ENCODE assay signal across 1 cellular context in the genomic region with DNA sequence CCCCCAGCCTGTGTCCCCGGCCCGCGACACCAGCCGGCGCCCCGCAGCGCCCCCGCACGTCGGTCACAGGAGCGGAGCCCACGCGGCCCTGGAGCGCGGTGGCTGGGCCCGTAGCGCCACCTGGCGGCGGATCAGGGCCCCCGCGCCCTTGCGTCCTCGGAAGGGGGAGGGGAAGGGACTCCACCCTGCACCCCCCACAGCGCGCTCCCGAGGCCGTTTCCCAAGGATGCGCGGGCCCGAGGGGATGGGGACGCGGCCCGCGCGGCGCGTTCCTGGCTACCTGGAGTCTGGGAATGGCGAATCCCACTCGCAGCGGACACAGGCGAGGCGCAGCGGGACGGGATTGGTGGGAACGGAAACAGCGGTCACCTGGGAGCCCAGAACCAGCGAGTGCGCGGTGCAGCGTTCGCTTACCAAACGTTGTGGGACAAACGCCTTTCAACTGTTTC.
TF ChIP-seq lines count a peak whose summit lies in the region.

No MANE protein-coding gene starts in this region.

TF ChIP-seq in HEK293, 187 proteins besides CTCF, POLR2A, EP300 and RAD21 (continued from another document):
- TF ChIP-seq, protein P1, sequence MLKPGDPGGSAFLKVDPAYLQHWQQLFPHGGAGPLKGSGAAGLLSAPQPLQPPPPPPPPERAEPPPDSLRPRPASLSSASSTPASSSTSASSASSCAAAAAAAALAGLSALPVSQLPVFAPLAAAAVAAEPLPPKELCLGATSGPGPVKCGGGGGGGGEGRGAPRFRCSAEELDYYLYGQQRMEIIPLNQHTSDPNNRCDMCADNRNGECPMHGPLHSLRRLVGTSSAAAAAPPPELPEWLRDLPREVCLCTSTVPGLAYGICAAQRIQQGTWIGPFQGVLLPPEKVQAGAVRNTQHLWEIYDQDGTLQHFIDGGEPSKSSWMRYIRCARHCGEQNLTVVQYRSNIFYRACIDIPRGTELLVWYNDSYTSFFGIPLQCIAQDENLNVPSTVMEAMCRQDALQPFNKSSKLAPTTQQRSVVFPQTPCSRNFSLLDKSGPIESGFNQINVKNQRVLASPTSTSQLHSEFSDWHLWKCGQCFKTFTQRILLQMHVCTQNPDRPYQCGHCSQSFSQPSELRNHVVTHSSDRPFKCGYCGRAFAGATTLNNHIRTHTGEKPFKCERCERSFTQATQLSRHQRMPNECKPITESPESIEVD (tag by site-specific recombination; IDR thresholded peaks at IDR 0.05) = no peak
- TF ChIP-seq, protein P2, sequence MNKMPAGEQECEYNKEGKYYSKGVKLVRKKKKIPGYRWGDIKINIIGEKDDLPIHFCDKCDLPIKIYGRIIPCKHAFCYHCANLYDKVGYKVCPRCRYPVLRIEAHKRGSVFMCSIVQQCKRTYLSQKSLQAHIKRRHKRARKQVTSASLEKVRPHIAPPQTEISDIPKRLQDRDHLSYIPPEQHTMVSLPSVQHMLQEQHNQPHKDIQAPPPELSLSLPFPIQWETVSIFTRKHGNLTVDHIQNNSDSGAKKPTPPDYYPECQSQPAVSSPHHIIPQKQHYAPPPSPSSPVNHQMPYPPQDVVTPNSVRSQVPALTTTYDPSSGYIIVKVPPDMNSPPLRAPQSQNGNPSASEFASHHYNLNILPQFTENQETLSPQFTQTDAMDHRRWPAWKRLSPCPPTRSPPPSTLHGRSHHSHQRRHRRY (tag by site-specific recombination; IDR thresholded peaks at IDR 0.05) = no peak
- TF ChIP-seq MYNN (tag by site-specific recombination; IDR thresholded peaks at IDR 0.05; ENCODE audit: borderline replicate concordance) = no peak
- TF ChIP-seq WT1 (tag by site-specific recombination; IDR thresholded peaks at IDR 0.05) = no peak
- no peak for TF ChIP-seq ZNF626 (tag by site-specific recombination; IDR thresholded peaks at IDR 0.05)
- TF ChIP-seq REPIN1 (tag by site-specific recombination; IDR thresholded peaks at IDR 0.05; ENCODE audit: low read depth) = no peak
- no peak for TF ChIP-seq ZNF544 (tag by site-specific recombination; IDR thresholded peaks at IDR 0.05)
- no peak for TF ChIP-seq YY1 (tag by site-specific recombination; IDR thresholded peaks at IDR 0.05)
- TF ChIP-seq RBAK (tag by site-specific recombination; IDR thresholded peaks at IDR 0.05) = no peak
- no peak for TF ChIP-seq ZNF366 (tag by site-specific recombination; conservative IDR thresholded peaks at IDR 0.05)
- TF ChIP-seq ZNF707 (tag by site-specific recombination; IDR thresholded peaks at IDR 0.05) = no peak
- no peak for TF ChIP-seq ZNF184 (tag by site-specific recombination; IDR thresholded peaks at IDR 0.05)
- no peak for TF ChIP-seq ZNF624 (tag by site-specific recombination; IDR thresholded peaks at IDR 0.05)
- TF ChIP-seq SALL2 (tag by site-specific recombination; IDR thresholded peaks at IDR 0.05; ENCODE audit: borderline replicate concordance) = no peak
- peak; percentile 56; the same call in 1 of the 2 replicates for TF ChIP-seq ZNF324 (tag by site-specific recombination; IDR thresholded peaks at IDR 0.05)
- peak; percentile 70 for TF ChIP-seq ZBTB7A (tag by site-specific recombination; IDR thresholded peaks at IDR 0.05; ENCODE audit: low read depth)
- no peak for TF ChIP-seq SETDB1 (IDR thresholded peaks at IDR 0.05; ENCODE audit: insufficient read length, low read length)
- TF ChIP-seq ZNF596 (tag by site-specific recombination; IDR thresholded peaks at IDR 0.05) = peak; percentile 25; the same call in 1 of the 2 replicates
- TF ChIP-seq ZNF830 (tag by site-specific recombination; IDR thresholded peaks at IDR 0.05; ENCODE audit: low read depth) = no peak
- TF ChIP-seq ZNF704 (tag by site-specific recombination; IDR thresholded peaks at IDR 0.05) = no peak
TF ChIP-seq in HEK293: peak in this region for 36.
